ENCODE assay signal across 35 cellular contexts in the genomic region with DNA sequence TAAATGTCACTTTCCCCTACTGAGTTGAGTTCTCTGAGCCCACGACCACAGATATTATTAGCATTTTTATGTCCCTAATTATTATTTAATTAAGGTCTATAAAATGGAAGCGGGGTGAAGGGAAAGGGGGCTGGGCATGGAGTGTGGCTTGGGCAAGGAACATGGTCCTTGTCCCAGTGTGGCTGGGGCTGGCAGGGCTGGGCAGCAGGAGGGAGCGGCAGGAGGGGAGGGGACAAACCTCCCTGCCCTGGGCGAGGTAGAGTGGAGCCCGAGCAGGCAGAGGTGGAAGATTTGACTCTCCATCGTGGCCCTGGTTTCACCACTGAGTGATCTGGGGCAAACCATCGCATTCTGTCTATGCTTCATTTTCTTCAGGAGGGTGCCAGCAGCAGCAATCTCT.
"Had no signal": no experiment of that assay in that cellular context is flagged by ENCODE, and none has a peak within 500 bp of the region (broad histone marks: within the 10 kb centered on the region; RNA-seq: fewer than 3 reads in every experiment).

No MANE protein-coding gene starts in this region.

- H3K36me3 Mint-ChIP-seq: activated naive CD4-positive, alpha-beta T cell treated with anti-CD3 and anti-CD28 coated beads, Interleukin-2, amount 10 ng/mL, durations not matched to agents 7 days and 5 days; activated naive CD4-positive, alpha-beta T cell treated with anti-CD3 and anti-CD28 coated beads, Interleukin-2, amount 50 U/mL, for 24 hours; activated naive CD8-positive, alpha-beta T cell; activated naive CD8-positive, alpha-beta T cell treated with anti-CD3 and anti-CD28 coated beads, Interleukin-2, amount 10 ng/mL, durations not matched to agents 7 days and 5 days had no signal

- H3K9me3 ChIP-seq: ascending aorta had no signal

- H3K27me3 Mint-ChIP-seq: activated CD4-positive, alpha-beta T cell treated with anti-CD3 and anti-CD28 coated beads, Interleukin-2, amount 10 ng/mL, durations not matched to agents 24 days and 14 days; brain had no signal

- H3K27ac ChIP-seq: ascending aorta, cardiac muscle cell, VCaP had no signal

- H3K9me3 Mint-ChIP-seq: activated B cell treated with CpG ODN at 0.5 μM for 24 hours; activated CD4-positive, alpha-beta memory T cell treated with anti-CD3 and anti-CD28 coated beads for 36 hours; activated CD4-positive, alpha-beta T cell treated with anti-CD3 and anti-CD28 coated beads, Interleukin-2, amount 10 ng/mL, durations not matched to agents 24 days and 14 days; activated CD8-positive, alpha-beta T cell treated with anti-CD3 and anti-CD28 coated beads for 36 hours; activated naive CD4-positive, alpha-beta T cell treated with anti-CD3 and anti-CD28 coated beads, Interleukin-2, amount 10 ng/mL, durations not matched to agents 7 days and 5 days; activated naive CD4-positive, alpha-beta T cell treated with anti-CD3 and anti-CD28 coated beads, Interleukin-2, amount 50 U/mL, for 24 hours; activated naive CD8-positive, alpha-beta T cell treated with anti-CD3 and anti-CD28 coated beads, Interleukin-2, amount 10 ng/mL, durations not matched to agents 7 days and 5 days; activated naive CD8-positive, alpha-beta T cell treated with anti-CD3 and anti-CD28 coated beads, Interleukin-2, amount 50 U/mL, for 24 hours; activated T-helper 2 cell treated with anti-CD3 and anti-CD28 coated beads, Interferon-gamma antibody, Interleukin-2, Interleukin-4, amounts not matched to agents 10 μg/mL and 5 μg/mL and 100 μg/mL, durations not matched to agents 14 hours and 24 hours and 36 hours; brain; T-helper 1 cell treated with Interleukin-12 subunit alpha and Interleukin-12 subunit beta and Interleukin-4 antibody, amounts not matched to agents 30 μg/mL and 1 μg/mL, for 36 hours; T-helper 2 cell treated with Interferon-gamma antibody and Interleukin-4, amounts not matched to agents 5 μg/mL and 100 μg/mL, for 36 hours had no signal

- FAIRE-seq: bronchial epithelial cell, TTC549 had no signal

- H3K27ac Mint-ChIP-seq: activated B cell treated with CpG ODN at 0.5 μM for 24 hours; activated CD4-positive, alpha-beta memory T cell treated with anti-CD3 and anti-CD28 coated beads for 36 hours; activated CD4-positive, alpha-beta T cell treated with anti-CD3 and anti-CD28 coated beads, Interleukin-2, amount 10 ng/mL, durations not matched to agents 24 days and 14 days; activated CD8-positive, alpha-beta T cell treated with anti-CD3 and anti-CD28 coated beads for 36 hours; activated naive CD4-positive, alpha-beta T cell treated with anti-CD3 and anti-CD28 coated beads, Interleukin-2, amount 50 U/mL, for 24 hours; activated naive CD8-positive, alpha-beta T cell; activated naive CD8-positive, alpha-beta T cell treated with anti-CD3 and anti-CD28 coated beads, Interleukin-2, amount 10 ng/mL, durations not matched to agents 7 days and 5 days; activated naive CD8-positive, alpha-beta T cell treated with anti-CD3 and anti-CD28 coated beads, Interleukin-2, amount 50 U/mL, for 24 hours; activated T-helper 2 cell treated with anti-CD3 and anti-CD28 coated beads, Interferon-gamma antibody, Interleukin-2, Interleukin-4, amounts not matched to agents 10 μg/mL and 5 μg/mL and 100 μg/mL, durations not matched to agents 14 hours and 24 hours and 36 hours; brain; T-helper 1 cell treated with Interleukin-12 subunit alpha and Interleukin-12 subunit beta and Interleukin-4 antibody, amounts not matched to agents 30 μg/mL and 1 μg/mL, for 36 hours; T-helper 2 cell treated with Interferon-gamma antibody and Interleukin-4, amounts not matched to agents 5 μg/mL and 100 μg/mL, for 36 hours had no signal

- H3K4me1 Mint-ChIP-seq: activated B cell treated with CpG ODN at 0.5 μM for 24 hours; activated CD4-positive, alpha-beta T cell treated with anti-CD3 and anti-CD28 coated beads, Interleukin-2, amount 10 ng/mL, durations not matched to agents 24 days and 14 days; activated naive CD4-positive, alpha-beta T cell treated with anti-CD3 and anti-CD28 coated beads, Interleukin-2, amount 10 ng/mL, durations not matched to agents 7 days and 5 days; activated naive CD4-positive, alpha-beta T cell treated with anti-CD3 and anti-CD28 coated beads, Interleukin-2, amount 50 U/mL, for 24 hours; activated naive CD8-positive, alpha-beta T cell treated with anti-CD3 and anti-CD28 coated beads, Interleukin-2, amount 50 U/mL, for 24 hours had no signal

- ATAC-seq: activated CD8-positive, alpha-beta T cell treated with anti-CD3 and anti-CD28 coated beads for 36 hours; activated naive CD8-positive, alpha-beta T cell treated with anti-CD3 and anti-CD28 coated beads, Interleukin-2, amount 50 U/mL, for 24 hours had no signal

- H3K27me3 ChIP-seq: ascending aorta, cardiac muscle cell had no signal

- DNase-seq: activated B cell treated with CpG ODN at 0.5 μM for 24 hours; activated CD4-positive, alpha-beta memory T cell treated with anti-CD3 and anti-CD28 coated beads for 36 hours; activated CD4-positive, alpha-beta T cell treated with anti-CD3 and anti-CD28 coated beads for 4 hours; activated CD4-positive, alpha-beta T cell treated with anti-CD3 and anti-CD28 coated beads, Interleukin-2, amount 10 ng/mL, durations not matched to agents 24 days and 14 days; activated CD4-positive, alpha-beta T cell treated with anti-CD3 and anti-CD28 coated beads, Interleukin-2, amount 50 U/mL, for 1 hour; activated CD4-positive, alpha-beta T cell treated with anti-CD3 and anti-CD28 coated beads, Interleukin-2, amount 50 U/mL, for 4 hours; activated CD4-positive, CD25-positive, alpha-beta regulatory T cell treated with anti-CD3 and anti-CD28 coated beads, Interleukin-2, amount 50 U/mL, for 72 hours; activated CD8-positive, alpha-beta memory T cell treated with anti-CD3 and anti-CD28 coated beads, Interleukin-2, amount 50 U/mL, for 4 hours; activated CD8-positive, alpha-beta T cell treated with anti-CD3 and anti-CD28 coated beads for 36 hours; activated effector memory CD4-positive, alpha-beta T cell treated with Interleukin-2 at 50 U/mL for 16 hours; activated gamma-delta T cell; activated naive CD4-positive, alpha-beta T cell treated with anti-CD3 and anti-CD28 coated beads, Interleukin-2, amount 10 ng/mL, durations not matched to agents 7 days and 5 days; activated naive CD4-positive, alpha-beta T cell treated with Interleukin-2 at 50 U/mL for 16 hours; activated naive CD8-positive, alpha-beta T cell treated with anti-CD3 and anti-CD28 coated beads, Interleukin-2, amount 10 ng/mL, durations not matched to agents 7 days and 5 days; activated naive CD8-positive, alpha-beta T cell treated with anti-CD3 and anti-CD28 coated beads, Interleukin-2, amount 50 U/mL, for 24 hours; activated T-cell treated with anti-CD3 and anti-CD28 coated beads for 4 hours; activated T-cell treated with anti-CD3 and anti-CD28 coated beads, Interleukin-2, amount 50 U/mL, for 1 hour; activated T-cell treated with anti-CD3 and anti-CD28 coated beads, Interleukin-2, amount 50 U/mL, for 48 hours; amygdala; anterior cingulate cortex; SW 1271; T-helper 1 cell; T-helper 2 cell; T-helper 9 cell had no signal

- H3K4me3 Mint-ChIP-seq: activated B cell treated with CpG ODN at 0.5 μM for 24 hours; activated CD4-positive, alpha-beta memory T cell treated with anti-CD3 and anti-CD28 coated beads for 36 hours; activated CD4-positive, alpha-beta T cell treated with anti-CD3 and anti-CD28 coated beads, Interleukin-2, amount 10 ng/mL, durations not matched to agents 24 days and 14 days; activated CD8-positive, alpha-beta T cell treated with anti-CD3 and anti-CD28 coated beads for 36 hours; activated naive CD4-positive, alpha-beta T cell treated with anti-CD3 and anti-CD28 coated beads, Interleukin-2, amount 10 ng/mL, durations not matched to agents 7 days and 5 days; activated naive CD4-positive, alpha-beta T cell treated with anti-CD3 and anti-CD28 coated beads, Interleukin-2, amount 50 U/mL, for 24 hours; activated naive CD8-positive, alpha-beta T cell; activated naive CD8-positive, alpha-beta T cell treated with anti-CD3 and anti-CD28 coated beads, Interleukin-2, amount 10 ng/mL, durations not matched to agents 7 days and 5 days; activated naive CD8-positive, alpha-beta T cell treated with anti-CD3 and anti-CD28 coated beads, Interleukin-2, amount 50 U/mL, for 24 hours; brain; T-helper 1 cell treated with Interleukin-12 subunit alpha and Interleukin-12 subunit beta and Interleukin-4 antibody, amounts not matched to agents 30 μg/mL and 1 μg/mL, for 36 hours; T-helper 2 cell treated with Interferon-gamma antibody and Interleukin-4, amounts not matched to agents 5 μg/mL and 100 μg/mL, for 36 hours had no signal

- H3K36me3 ChIP-seq: ascending aorta, cardiac muscle cell had no signal

- H3K4me3 ChIP-seq: ascending aorta, cardiac muscle cell had no signal
